In the genomic region with DNA sequence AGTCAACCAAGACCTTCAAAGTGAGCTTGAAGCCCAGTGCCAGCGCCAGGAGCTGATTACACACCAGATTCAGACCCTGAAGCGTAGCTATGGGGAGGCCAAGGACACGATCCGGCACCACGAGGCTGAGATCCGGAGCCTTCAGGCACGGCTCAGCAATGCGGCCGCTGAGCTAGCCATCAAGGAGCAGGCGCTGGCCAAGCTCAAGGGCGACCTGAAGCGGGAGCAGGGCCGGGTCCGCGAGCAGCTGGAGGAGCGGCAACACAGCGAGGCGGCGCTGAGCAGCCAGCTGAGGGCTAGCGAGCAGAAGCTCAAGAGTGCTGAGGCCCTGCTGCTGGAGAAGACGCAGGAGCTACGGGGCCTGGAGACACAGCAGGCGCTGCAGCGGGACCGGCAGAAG, we compare ENCODE assay signal across 1 cellular context.
A peak's percentile ranks its signal among the peaks of the same experiment; 100 is the strongest.
TF ChIP-seq lines count a peak whose summit lies in the region.

No MANE protein-coding gene starts in this region.

TF ChIP-seq in HepG2, 621 proteins besides CTCF, POLR2A, EP300 and RAD21 (continued from another document):
- TF ChIP-seq AGO2 (optimal IDR thresholded peaks at IDR 0.05; ENCODE audit: low read depth, low read length) = peak; percentile 46
